Comparison of ENCODE assay signal across 12 cellular contexts in genomic region chr12:5456906-5457305, GRCh38. TPM values are rescaled to one million over a fixed set of nuclear protein-coding genes. Genes with fewer than 3 reads are reported as not detected.
DNase-seq lines count a peak whose midpoint lies in the region; ATAC-seq and TF ChIP-seq lines count a peak whose summit lies in the region.
"Had no signal": no experiment of that assay in that cellular context is flagged by ENCODE, and none has a peak within 500 bp of the region (broad histone marks: within the 10 kb centered on the region; RNA-seq: fewer than 3 reads in every experiment).

No MANE protein-coding gene starts in this region.

- ATAC-seq in activated B cell treated with CpG ODN at 0.5 μM for 24 hours (ENCODE audit: low read depth) (no peak), upper lobe of left lung (ENCODE audit: low FRiP score in 2 of 2) (peak; percentile 11 to 15), HG03432 (IDR thresholded peaks at IDR 0.05; ENCODE audit: unreplicated experiment) (no peak)
- ATAC-seq: A549 had no signal

- no peak for TF ChIP-seq POLR2A in upper lobe of left lung (IDR thresholded peaks at IDR 0.05)
- TF ChIP-seq POLR2A in transverse colon (IDR thresholded peaks at IDR 0.05) = no peak

- no peaks in the 10 kb centered on the region for H3K9me3 Mint-ChIP-seq in activated B cell treated with CpG ODN at 0.5 μM for 24 hours

- POLR2A ChIA-PET in activated B cell treated with CpG ODN at 0.5 μM for 24 hours (lab: Charles Lee) = no interaction called here

- CTCF ChIA-PET in activated B cell treated with CpG ODN at 0.5 μM for 24 hours (lab: Charles Lee) = no interaction called here

- no peaks in the 10 kb centered on the region for H3K27me3 Mint-ChIP-seq in activated B cell treated with CpG ODN at 0.5 μM for 24 hours

- 20 to 30% methylated on average over 7 of the region's 8 CpGs for whole genome bisulfite sequencing in upper lobe of left lung, 2 donors
- WGBS in transverse colon (ENCODE audit: low coverage in 1 of 2), 2 donors = 43 to 48% methylated on average over 3 to 8 of the region's 8 CpGs

- in situ Hi-C loops in transverse colon (cut with MboI; ENCODE audit: low pct_ligation_motif_present in 1 of 4, low pct_unique_long_range_greater_than_20kb in 1 of 4, low sequenced_read_pairs in 3 of 4) = loop anchor here in 1 of 4 donors (25.0 kb wide), 1 partner anchor 105 kb away; no protein-coding TSS in a partner anchor

- no peak overlapping the region for H3K4me3 ChIP-seq in upper lobe of left lung
- H3K4me3 ChIP-seq in transverse colon = no peak overlapping the region
- H3K4me3 ChIP-seq: A549, testis had no signal

- TF ChIP-seq CTCF in activated B cell treated with CpG ODN at 0.5 μM for 24 hours (IDR thresholded peaks at IDR 0.05) = no peak
- no peak for TF ChIP-seq CTCF in upper lobe of left lung (IDR thresholded peaks at IDR 0.05)
- no peak for TF ChIP-seq CTCF in transverse colon (IDR thresholded peaks at IDR 0.05)

- no peaks in the 10 kb centered on the region for H3K27me3 ChIP-seq in upper lobe of left lung
- H3K27me3 ChIP-seq in transverse colon = no peaks in the 10 kb centered on the region
- H3K27me3 ChIP-seq: testis had no signal

- H3K36me3 Mint-ChIP-seq in activated B cell treated with CpG ODN at 0.5 μM for 24 hours (ENCODE audit: low read depth) = no peaks in the 10 kb centered on the region

- H3K27ac Mint-ChIP-seq in activated B cell treated with CpG ODN at 0.5 μM for 24 hours = no peak overlapping the region

- peak; percentile 4 for DNase-seq in SIG-M5 treated with dmso at 0.1 percent for 504 hours (lab: John Stamatoyannopoulos, UW; ENCODE audit: unreplicated experiment)
- DNase-seq in SIG-M5 (lab: John Stamatoyannopoulos, UW) = no peak
- DNase-seq in activated B cell treated with CpG ODN at 0.5 μM for 24 hours = no peak
- peak; percentile 28 for DNase-seq in iPS-NIHi11 (ENCODE audit: low spot score)
- DNase-seq in upper lobe of left lung = no peak
- no peak for DNase-seq in epidermal melanocyte (ENCODE audit: insufficient read length, low spot score)
- no peak for DNase-seq in transverse colon
- DNase-seq: activated naive CD4-positive, alpha-beta T cell treated with Interleukin-2 at 50 U/mL for 16 hours; testis had no signal

- H3K27ac ChIP-seq in upper lobe of left lung (no peak overlapping the region), transverse colon (no peak overlapping the region)
- H3K27ac ChIP-seq: A549, testis had no signal

- intact Hi-C loops in activated B cell treated with CpG ODN at 0.5 μM for 24 hours (cut with micrococcal nuclease) = no loop called here
- intact Hi-C loops in transverse colon (cut with DNase I; ENCODE audit: low total_unique reads) = no loop called here

- H3K9me3 ChIP-seq in upper lobe of left lung = no peaks in the 10 kb centered on the region
- H3K9me3 ChIP-seq in transverse colon = no peaks in the 10 kb centered on the region
- H3K9me3 ChIP-seq: A549, testis had no signal

- peaks cover 21% of the 10 kb centered on the region for H3K4me1 Mint-ChIP-seq in activated B cell treated with CpG ODN at 0.5 μM for 24 hours

- no peaks in the 10 kb centered on the region for H3K36me3 ChIP-seq in upper lobe of left lung
- no peaks in the 10 kb centered on the region for H3K36me3 ChIP-seq in transverse colon

- TF ChIP-seq EP300 in upper lobe of left lung (IDR thresholded peaks at IDR 0.05) (no peak), transverse colon (IDR thresholded peaks at IDR 0.05; ENCODE audit: low read depth) (no peak)

- peaks cover 8 to 14% (median 10%) of the 10 kb centered on the region in 4 donors for H3K4me1 ChIP-seq in upper lobe of left lung
- H3K4me1 ChIP-seq in transverse colon = peaks cover 0 to 18% (median 0%) of the 10 kb centered on the region in 4 donors
- H3K4me1 ChIP-seq: A549, testis had no signal

- peak overlapping the region; percentile 29 for H3K4me3 Mint-ChIP-seq in activated B cell treated with CpG ODN at 0.5 μM for 24 hours

RNA-seq across cellular contexts. Expression of gene NTF3, which starts 25.0 kb away (rescaled TPM):
- not detected in 2 replicates for total RNA-seq in activated B cell treated with CpG ODN at 0.5 μM for 24 hours
- total RNA-seq in upper lobe of left lung = under 1 TPM in 3 of 6 donors, not detected in 3; 0.46 to 0.71 (median 0.54) TPM
- under 1 TPM in 1 of 4 donors, not detected in 3; 0.68 TPM for total RNA-seq in transverse colon
- total RNA-seq: T-helper 1 cell treated with Interleukin-12 subunit alpha and Interleukin-12 subunit beta and Interleukin-4 antibody, amounts not matched to agents 30 ng/mL and 1 ng/mL, for 36 hours had no signal

Comparison
In these comparisons a context has a peak if more than half of its experiments do, and no peak if none do; other contexts are left out.
1. DNase-seq: peak in SIG-M5 treated with dmso at 0.1 percent for 504 hours (single experiment) and iPS-NIHi11 (single experiment); none in SIG-M5 (single experiment), activated B cell treated with CpG ODN at 0.5 μM for 24 hours (single experiment), upper lobe of left lung (0 of 2), epidermal melanocyte (single experiment) and transverse colon (single experiment).
2. ATAC-seq: peak in upper lobe of left lung (2 of 2); none in activated B cell treated with CpG ODN at 0.5 μM for 24 hours (single experiment) and HG03432 (single experiment).